In genomic region chr10:59337254-59337653, GRCh38 we compare ENCODE assay signal across 1 cellular context.
TF ChIP-seq lines count a peak whose summit lies in the region.

No MANE protein-coding gene starts in this region.

TF ChIP-seq in IMR-90, 13 proteins besides CTCF, POLR2A, EP300 and RAD21 (continued from another document):
- no peak for TF ChIP-seq ELK1 (IDR thresholded peaks at IDR 0.05; ENCODE audit: borderline replicate concordance, low read depth, low read length)
TF ChIP-seq in IMR-90: peak in this region for 0.
